In the genomic region with DNA sequence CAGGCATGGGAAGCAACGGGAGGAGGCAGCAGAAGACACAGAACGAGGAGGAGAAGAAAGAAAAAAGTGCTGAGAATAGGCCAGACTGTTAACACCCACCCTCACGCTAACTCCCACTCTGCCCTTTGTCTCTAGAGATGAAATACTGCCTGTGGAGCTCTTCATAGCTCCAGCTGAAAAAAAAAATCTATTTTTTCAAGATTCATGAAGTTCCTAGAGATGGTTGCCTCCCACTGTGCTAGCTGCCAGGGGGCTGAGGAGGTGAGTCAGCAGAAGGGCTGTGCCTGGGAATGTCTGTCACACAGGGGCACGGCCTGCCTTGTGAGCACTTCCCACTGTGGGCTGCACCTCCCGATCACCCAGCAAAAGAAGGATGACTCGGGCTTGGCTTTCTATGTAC, we compare ENCODE assay signal across 8 cellular contexts. TPM values are rescaled to one million over a fixed set of nuclear protein-coding genes. Genes with fewer than 3 reads are reported as not detected.
DNase-seq lines count a peak whose midpoint lies in the region; ATAC-seq, FAIRE-seq and TF ChIP-seq lines count a peak whose summit lies in the region.

No MANE protein-coding gene starts in this region.

- FAIRE-seq in pancreas (lab: Jason Lieb, UNC) = no peak

- DNase-seq in Caki2 (ENCODE audit: low read depth) (peak; percentile 68), T1000 (lab: John Stamatoyannopoulos, UW) (peak; percentile 58), glutamatergic neuron (no peak), pancreas (peak in 2 of 6 donors; percentile 24 to 30), GM10266 (ENCODE audit: extremely low spot score) (no peak), SIG-M5 (lab: John Stamatoyannopoulos, UW) (no peak)
- no peak for DNase-seq in activated effector memory CD4-positive, alpha-beta T cell treated with anti-CD3 and anti-CD28 coated beads, Interleukin-2, amount 50 U/mL, for 16 hours

- H3K36me3 Mint-ChIP-seq in glutamatergic neuron (ENCODE audit: unreplicated experiment) = peaks cover 4% of the 10 kb centered on the region

- no peak overlapping the region for H3K4me3 ChIP-seq in pancreas

- peaks cover 0 to 13% (median 0%) of the 10 kb centered on the region in 3 donors for H3K36me3 ChIP-seq in pancreas

- H3K4me1 Mint-ChIP-seq in glutamatergic neuron (ENCODE audit: low read depth, unreplicated experiment) = peaks cover 35% of the 10 kb centered on the region

- in situ Hi-C loops in Caki2 (cut with HindIII; ENCODE audit: low pct_unique_long_range_greater_than_20kb, low sequenced_read_pairs) = no loop called here

- H3K4me1 ChIP-seq in pancreas = peaks cover 7 to 17% (median 16%) of the 10 kb centered on the region in 3 donors

- TF ChIP-seq CTCF in glutamatergic neuron (IDR thresholded peaks at IDR 0.05; ENCODE audit: partially characterized antibody, unreplicated experiment) = no peak
- no peak for TF ChIP-seq CTCF in pancreas (IDR thresholded peaks at IDR 0.05)
- no peak for TF ChIP-seq CTCF in GM10266 (IDR thresholded peaks at IDR 0.05; ENCODE audit: control insufficient read depth, insufficient read depth, low read depth, missing control alignments)

- peak overlapping the region; percentile 76 for H3K27ac Mint-ChIP-seq in glutamatergic neuron (ENCODE audit: unreplicated experiment)

- 51 to 61% methylated on average over 6 of the region's 6 CpGs for WGBS in pancreas, 2 donors

- H3K27ac ChIP-seq in pancreas = peak overlapping the region; percentile 25 to 62 (median 37)

- peaks cover 1% of the 10 kb centered on the region for H3K27me3 Mint-ChIP-seq in glutamatergic neuron (ENCODE audit: unreplicated experiment)

- H3K9me3 Mint-ChIP-seq in glutamatergic neuron (ENCODE audit: unreplicated experiment) = peaks cover 12% of the 10 kb centered on the region

- H3K4me3 Mint-ChIP-seq in glutamatergic neuron (ENCODE audit: unreplicated experiment) = peak overlapping the region; percentile 39

- no peaks in the 10 kb centered on the region for H3K27me3 ChIP-seq in pancreas

- intact Hi-C loops in pancreas (cut with DNase I) = no loop called here

- no peaks in the 10 kb centered on the region for H3K9me3 ChIP-seq in pancreas

- ATAC-seq in pancreas = peak; percentile 59 to 69 (median 63)
- ATAC-seq in GM18511 (IDR thresholded peaks at IDR 0.05; ENCODE audit: unreplicated experiment) = no peak

RNA-seq across cellular contexts. Expression of a gene that starts 44.3 kb away (rescaled TPM):
- total RNA-seq in Caki2 (2014; rRNA removed; shearing (Covaris generic); ENCODE audit: low replicate concordance) = 509 and 560 TPM in 2 replicates
- total RNA-seq in glutamatergic neuron (ENCODE audit: unreplicated experiment) (749 TPM), pancreas (10 to 100 TPM in 1 of 6 donors, 1 to 10 TPM in 5; 1.8 to 17.4 (median 5.9) TPM)
- 1 to 10 TPM; 6.9 to 7.7 TPM for polyA plus RNA-seq in pancreas

Comparison
In these comparisons a context has a peak if more than half of its experiments do, and no peak if none do; other contexts are left out.
1. DNase-seq: peak in Caki2 (single experiment) and T1000 (single experiment); none in glutamatergic neuron (single experiment), GM10266 (single experiment), activated effector memory CD4-positive, alpha-beta T cell treated with anti-CD3 and anti-CD28 coated beads, Interleukin-2, amount 50 U/mL, for 16 hours (single experiment) and SIG-M5 (single experiment).
2. RNA of a gene that starts 44.3 kb away (total RNA-seq): 749 TPM in glutamatergic neuron (single experiment) and 509 to 560 TPM in Caki2; 1.8 to 17.4 TPM in pancreas; every median in the first group is over 10 times any median in the second.